18 cellular contexts compared by ENCODE assay signal in genomic region chr17:64470676-64471075, GRCh38. TPM values are rescaled to one million over a fixed set of nuclear protein-coding genes. Genes with fewer than 3 reads are reported as not detected.
DNase-seq lines count a peak whose midpoint lies in the region; ATAC-seq and TF ChIP-seq lines count a peak whose summit lies in the region.
"Had no signal": no experiment of that assay in that cellular context is flagged by ENCODE, and none has a peak within 500 bp of the region (broad histone marks: within the 10 kb centered on the region; RNA-seq: fewer than 3 reads in every experiment).

No MANE protein-coding gene starts in this region.

- DNase-seq in ELF-1 (ENCODE audit: low read depth, low spot score): peak; percentile 72
- DNase-seq in NCI-H2227 treated with DMSO at 0.1 percent for 48 hours (lab: John Stamatoyannopoulos, UW): peak; percentile 60
- peak; percentile 52 for DNase-seq in ecto neural progenitor cell (ENCODE audit: low spot score)
- peak; percentile 12 for DNase-seq in nephron progenitor cell
- DNase-seq in ascending aorta (ENCODE audit: low spot score in 2 of 2): no peak
- DNase-seq in mesothelial cell of epicardium (ENCODE audit: low spot score in 2 of 2, unreplicated experiment in 2 of 2): no peak
- no peak for DNase-seq in T-helper 2 cell
- DNase-seq: CD8-positive, alpha-beta T cell; DMS79; GM23248; NCI-H1092 treated with DMSO at 0.1 percent for 48 hours; NCI-H1694; NCI-H226; NCI-H526 had no signal

- H3K36me3 Mint-ChIP-seq in nephron progenitor cell (ENCODE audit: low read depth) (no peaks in the 10 kb centered on the region), mesothelial cell of epicardium (no peaks in the 10 kb centered on the region)
- H3K36me3 Mint-ChIP-seq: CD8-positive, alpha-beta T cell had no signal

- H3K4me1 ChIP-seq in ascending aorta: no peaks in the 10 kb centered on the region

- H3K9me3 Mint-ChIP-seq in nephron progenitor cell: peaks cover 3% of the 10 kb centered on the region
- H3K9me3 Mint-ChIP-seq in mesothelial cell of epicardium: no peaks in the 10 kb centered on the region
- H3K9me3 Mint-ChIP-seq: CD8-positive, alpha-beta T cell had no signal

- no peak overlapping the region for H3K4me3 ChIP-seq in ascending aorta
- H3K4me3 ChIP-seq: GM23248 had no signal

- intact Hi-C loops in ascending aorta (cut with DNase I): no loop called here

- H3K27ac ChIP-seq in ascending aorta: no peak overlapping the region
- H3K27ac ChIP-seq: GM23248 had no signal

- H3K4me1 Mint-ChIP-seq in nephron progenitor cell: peaks cover 13% of the 10 kb centered on the region
- no peaks in the 10 kb centered on the region for H3K4me1 Mint-ChIP-seq in mesothelial cell of epicardium

- H3K27me3 ChIP-seq in ascending aorta: no peaks in the 10 kb centered on the region

- peak overlapping the region; percentile 55 for H3K27ac Mint-ChIP-seq in nephron progenitor cell
- H3K27ac Mint-ChIP-seq in mesothelial cell of epicardium: no peak overlapping the region
- H3K27ac Mint-ChIP-seq: CD8-positive, alpha-beta T cell had no signal

- no peak overlapping the region for H3K4me3 Mint-ChIP-seq in nephron progenitor cell
- no peak overlapping the region for H3K4me3 Mint-ChIP-seq in mesothelial cell of epicardium
- H3K4me3 Mint-ChIP-seq: CD8-positive, alpha-beta T cell had no signal

- no peaks in the 10 kb centered on the region for H3K9me3 ChIP-seq in ascending aorta

- no peaks in the 10 kb centered on the region for H3K36me3 ChIP-seq in ascending aorta

- peaks cover 15% of the 10 kb centered on the region for H3K27me3 Mint-ChIP-seq in nephron progenitor cell (ENCODE audit: low read depth, poor library complexity)
- H3K27me3 Mint-ChIP-seq in mesothelial cell of epicardium (ENCODE audit: low read depth): no peaks in the 10 kb centered on the region

- TF ChIP-seq CTCF in nephron progenitor cell (IDR thresholded peaks at IDR 0.05) (no peak), ascending aorta (IDR thresholded peaks at IDR 0.05) (no peak), mesothelial cell of epicardium (IDR thresholded peaks at IDR 0.05; ENCODE audit: unreplicated experiment) (no peak)

- no peak for ATAC-seq in HG02571 (IDR thresholded peaks at IDR 0.05; ENCODE audit: unreplicated experiment)
- ATAC-seq: CD8-positive, alpha-beta T cell; HepG2; Right ventricle myocardium inferior had no signal

RNA-seq across cellular contexts. Expression of gene MILR1, which starts 21.8 kb away (rescaled TPM):
- 6.2 TPM for total RNA-seq in ascending aorta
- 0.40 to 0.54 TPM in 2 of 3 replicates, not detected in the other for total RNA-seq in mesothelial cell of epicardium
- total RNA-seq: CD8-positive, alpha-beta T cell; G401 had no signal

RNA-seq across cellular contexts. Expression of gene POLG2, which starts 26.2 kb away (rescaled TPM):
- total RNA-seq in ascending aorta: 1.5 TPM
- 30.9 to 32.2 TPM (median 31.7 TPM) in 3 replicates for total RNA-seq in mesothelial cell of epicardium

RNA-seq across cellular contexts. Expression of gene DDX5, which starts 35.4 kb away (rescaled TPM):
- 564 TPM for total RNA-seq in ascending aorta
- total RNA-seq in mesothelial cell of epicardium: 886 to 925 TPM (median 921 TPM) in 3 replicates

RNA-seq across cellular contexts. Expression of gene CEP95, which starts 36.1 kb away (rescaled TPM):
- 6.9 TPM for total RNA-seq in ascending aorta
- 128 to 135 TPM (median 132 TPM) in 3 replicates for total RNA-seq in mesothelial cell of epicardium

Comparison
In these comparisons a context has a peak if more than half of its experiments do, and no peak if none do; other contexts are left out.
1. DNase-seq: peak in ELF-1 (single experiment), NCI-H2227 treated with DMSO at 0.1 percent for 48 hours (single experiment), ecto neural progenitor cell (single experiment) and nephron progenitor cell (single experiment); none in ascending aorta (0 of 2), mesothelial cell of epicardium (0 of 2) and T-helper 2 cell (0 of 5).
2. RNA of gene POLG2, which starts 26.2 kb away (total RNA-seq): 30.9 to 32.2 TPM in mesothelial cell of epicardium; 1.5 TPM in ascending aorta (single experiment); every median in the first group is over 10 times any median in the second.